Comparison of ENCODE assay signal across 8 cellular contexts in genomic region chr21:42145569-42146250, GRCh38.
DNase-seq lines count a peak whose midpoint lies in the region; ATAC-seq and TF ChIP-seq lines count a peak whose summit lies in the region.

No MANE protein-coding gene starts in this region.

- dilution Hi-C loops in IMR-90 (cut with HindIII; ENCODE audit: low sequenced_read_pairs, unreplicated experiment), result no loop called here

- H3K14ac ChIP-seq in IMR-90 (replicated peaks; ENCODE audit: low read depth, low read length), result no peak overlapping the region

- intact Hi-C loops in IMR-90 (cut with micrococcal nuclease) (loop anchor here (1.0 to 10.0 kb wide), 5 partner anchors 113 to 669 kb away; no protein-coding TSS in a partner anchor), PC-3 (cut with micrococcal nuclease) (loop anchor here (1.0 to 5.0 kb wide), 4 partner anchors 113 to 305 kb away; no protein-coding TSS in a partner anchor), esophagus squamous epithelium (cut with DNase I) (loop anchor here (5.0 kb wide), 1 partner anchor 112 kb away; no protein-coding TSS in a partner anchor)
- intact Hi-C loops in naive thymus-derived CD4-positive, alpha-beta T cell (cut with micrococcal nuclease), result loop anchor here (1.0 to 5.0 kb wide), 9 partner anchors 19 to 382 kb away; no protein-coding TSS in a partner anchor

- peak overlapping the region in 6 of 9 donors; percentile 0 to 56 (median 40) for H3K27ac Mint-ChIP-seq in naive thymus-derived CD4-positive, alpha-beta T cell
- H3K27ac Mint-ChIP-seq in stimulated activated memory B cell treated with anti-CD40 and anti-IgM and Interleukin-4, amounts not matched to agents 10 μg/mL and 1 μg/mL and 100 μg/mL, for 72 hours, result peak overlapping the region; percentile 47

- no peak overlapping the region for H4K5ac ChIP-seq in IMR-90 (ENCODE audit: low read depth, low read length)

- no peak overlapping the region for H3K56ac ChIP-seq in IMR-90 (ENCODE audit: extremely low read depth, insufficient read depth, low read length)

- H2BK5ac ChIP-seq in IMR-90 (ENCODE audit: low read depth, low read length, poor library complexity, severe bottlenecking), result no peak overlapping the region

- 8% methylated on average over 8 of the region's 14 CpGs; no CpG with 5 or more reads in 1 of the 2 experiments for WGBS in IMR-90 (ENCODE audit: extremely low coverage in 2 of 2, insufficient read length in 1 of 2), 2 experiments
- 4 to 30% methylated on average over 8 to 11 of the region's 14 CpGs for WGBS in esophagus squamous epithelium, 2 donors

- no peak overlapping the region for H3K23ac ChIP-seq in IMR-90 (ENCODE audit: low read depth, low read length)

- peaks cover 0 to 4% (median 0%) of the 10 kb centered on the region in 5 donors for H3K27me3 Mint-ChIP-seq in naive thymus-derived CD4-positive, alpha-beta T cell
- H3K27me3 Mint-ChIP-seq in stimulated activated memory B cell treated with anti-CD40 and anti-IgM and Interleukin-4, amounts not matched to agents 10 μg/mL and 1 μg/mL and 100 μg/mL, for 72 hours, result peaks cover 19% of the 10 kb centered on the region

- no peaks in the 10 kb centered on the region for H3K9me1 ChIP-seq in IMR-90 (ENCODE audit: insufficient read depth, low read length)

- peak; percentile 93 for TF ChIP-seq RAD21 in IMR-90 (IDR thresholded peaks at IDR 0.05; ENCODE audit: low read length)

- no peak overlapping the region for H2BK20ac ChIP-seq in IMR-90 (ENCODE audit: low read depth, low read length)

- no peak overlapping the region for H2AK9ac ChIP-seq in IMR-90 (replicated peaks; ENCODE audit: low read depth, low read length, poor library complexity)

- H4K8ac ChIP-seq in IMR-90 (ENCODE audit: low read depth in 2 of 2, low read length in 2 of 2), result no peak overlapping the region

- H3K9ac ChIP-seq in IMR-90 (ENCODE audit: low read depth, low read length) (no peak overlapping the region), PC-3 (ENCODE audit: low read length) (no peak overlapping the region)

- H3K4me1 Mint-ChIP-seq in naive thymus-derived CD4-positive, alpha-beta T cell, result peaks cover 5 to 13% (median 10%) of the 10 kb centered on the region in 7 donors
- peaks cover 12% of the 10 kb centered on the region for H3K4me1 Mint-ChIP-seq in stimulated activated memory B cell treated with anti-CD40 and anti-IgM and Interleukin-4, amounts not matched to agents 10 μg/mL and 1 μg/mL and 100 μg/mL, for 72 hours

- no peaks in the 10 kb centered on the region for H3K36me3 Mint-ChIP-seq in naive thymus-derived CD4-positive, alpha-beta T cell
- no peaks in the 10 kb centered on the region for H3K36me3 Mint-ChIP-seq in stimulated activated memory B cell treated with anti-CD40 and anti-IgM and Interleukin-4, amounts not matched to agents 10 μg/mL and 1 μg/mL and 100 μg/mL, for 72 hours

- no peaks in the 10 kb centered on the region for H3K79me2 ChIP-seq in PC-3 (ENCODE audit: low read length)

- H4K91ac ChIP-seq in IMR-90 (ENCODE audit: insufficient read depth, low read depth, low read length), result no peak overlapping the region

- no peaks in the 10 kb centered on the region for H3K36me3 ChIP-seq in IMR-90 (ENCODE audit: control insufficient read depth, insufficient read depth, low read length)
- H3K36me3 ChIP-seq in PC-3 (ENCODE audit: low read depth, low read length), result no peaks in the 10 kb centered on the region
- H3K36me3 ChIP-seq in esophagus squamous epithelium, result no peaks in the 10 kb centered on the region
- no peaks in the 10 kb centered on the region for H3K36me3 ChIP-seq in naive thymus-derived CD4-positive, alpha-beta T cell (ENCODE audit: control insufficient read depth in 2 of 3, insufficient read depth in 3 of 3, low read length in 3 of 3)

- TF ChIP-seq POLR2A in IMR-90 (IDR thresholded peaks at IDR 0.05; ENCODE audit: low read depth, low read length) (0 out of 2 replicates have a peak, but pooled peaks have one; percentile 29), esophagus squamous epithelium (IDR thresholded peaks at IDR 0.05) (no peak)

- POLR2A ChIA-PET in IMR-90 (lab: Charles Lee; ENCODE audit: unreplicated experiment) (no interaction called here), PC-3 (lab: Charles Lee; ENCODE audit: unreplicated experiment) (interaction anchor here (0.7 kb wide), 1 partner anchor 189 kb away, joined by 3 read pairs; no protein-coding TSS in a partner anchor)
- POLR2A ChIA-PET in naive thymus-derived CD4-positive, alpha-beta T cell (lab: Charles Lee), result interaction anchor here (0.8 to 2.5 kb wide), 3 partner anchors 93 to 123 kb away, joined by 3 to 9 read pairs (median 4); no protein-coding TSS in a partner anchor

- H3K4me2 ChIP-seq in IMR-90 (ENCODE audit: low read depth, low read length) (no peak overlapping the region), PC-3 (ENCODE audit: low read length) (no peak overlapping the region)

- no peaks in the 10 kb centered on the region for H4K20me1 ChIP-seq in IMR-90 (ENCODE audit: insufficient read depth, low read length)
- H4K20me1 ChIP-seq in PC-3 (ENCODE audit: low read length), result no peaks in the 10 kb centered on the region

- H3K9me3 Mint-ChIP-seq in naive thymus-derived CD4-positive, alpha-beta T cell, result no peaks in the 10 kb centered on the region
- no peaks in the 10 kb centered on the region for H3K9me3 Mint-ChIP-seq in stimulated activated memory B cell treated with anti-CD40 and anti-IgM and Interleukin-4, amounts not matched to agents 10 μg/mL and 1 μg/mL and 100 μg/mL, for 72 hours

- H3K4ac ChIP-seq in IMR-90 (ENCODE audit: low read depth, low read length), result no peak overlapping the region

- H2AFZ ChIP-seq in IMR-90 (replicated peaks; ENCODE audit: low read length, poor library complexity) (peak overlapping the region; percentile 66), PC-3 (ENCODE audit: low read length) (no peak overlapping the region)

- H3K27ac ChIP-seq in IMR-90 (ENCODE audit: insufficient read depth, low read length), result no peak overlapping the region
- no peak overlapping the region for H3K27ac ChIP-seq in PC-3 (ENCODE audit: low read length)
- no peak overlapping the region for H3K27ac ChIP-seq in esophagus squamous epithelium
- H3K27ac ChIP-seq in naive thymus-derived CD4-positive, alpha-beta T cell (ENCODE audit: low read depth, low read length), result no peak overlapping the region

- no peaks in the 10 kb centered on the region for H3K79me1 ChIP-seq in IMR-90 (ENCODE audit: low read depth in 1 of 2, low read length in 2 of 2)

- BruUV-seq in IMR-90 (replicated peaks; lab: Mats Ljungman, UMichigan) (no TSS peak), PC-3 (replicated peaks; lab: Mats Ljungman, UMichigan) (no TSS peak)

- H3K18ac ChIP-seq in IMR-90 (ENCODE audit: low read depth, low read length), result no peak overlapping the region

- H3K27me3 ChIP-seq in IMR-90 (ENCODE audit: control insufficient read depth, insufficient read depth, low read length) (peaks cover 34% of the 10 kb centered on the region), PC-3 (ENCODE audit: low read length) (no peaks in the 10 kb centered on the region), esophagus squamous epithelium (peaks cover 0 to 41% (median 0%) of the 10 kb centered on the region in 4 donors)
- H3K27me3 ChIP-seq in naive thymus-derived CD4-positive, alpha-beta T cell (ENCODE audit: control insufficient read depth in 2 of 2, insufficient read depth in 2 of 2, low read length in 2 of 2), result no peaks in the 10 kb centered on the region

- DNase-seq in COR-L47 (lab: John Stamatoyannopoulos, UW), result peak; percentile 58
- peak; percentile 54 for DNase-seq in IMR-90
- DNase-seq in PC-3, result peak; percentile 77
- peak; percentile 68 for DNase-seq in activated T-cell treated with anti-CD3 and anti-CD28 coated beads, Interleukin-2, amount 50 U/mL, for 1 hour
- no peak for DNase-seq in esophagus squamous epithelium (lab: John Stamatoyannopoulos, UW)
- peak; percentile 37 to 81 (median 68) for DNase-seq in naive thymus-derived CD4-positive, alpha-beta T cell

- no peak overlapping the region for H2AK5ac ChIP-seq in IMR-90 (ENCODE audit: low read depth, low read length)

- no peaks in the 10 kb centered on the region for H3F3A ChIP-seq in PC-3 (ENCODE audit: low read length, unreplicated experiment)

- no peaks in the 10 kb centered on the region for H3K9me3 ChIP-seq in IMR-90 (ENCODE audit: control insufficient read depth, insufficient read depth, low read length)
- H3K9me3 ChIP-seq in PC-3 (ENCODE audit: low read length), result no peaks in the 10 kb centered on the region
- H3K9me3 ChIP-seq in esophagus squamous epithelium, result no peaks in the 10 kb centered on the region
- no peaks in the 10 kb centered on the region for H3K9me3 ChIP-seq in naive thymus-derived CD4-positive, alpha-beta T cell (ENCODE audit: control insufficient read depth in 2 of 3, low read length in 3 of 3)

- no peak overlapping the region for H2BK120ac ChIP-seq in IMR-90 (ENCODE audit: low read depth, low read length)

- TF ChIP-seq CTCF in IMR-90 (conservative IDR thresholded peaks at IDR 0.05; ENCODE audit: low read depth, low read length), result peak; percentile 91
- TF ChIP-seq CTCF in PC-3 (conservative IDR thresholded peaks at IDR 0.05; ENCODE audit: low read depth, low read length), result peak; percentile 95
- peak; percentile 89 to 94 (median 93) for TF ChIP-seq CTCF in esophagus squamous epithelium (IDR thresholded peaks at IDR 0.05)

- peak overlapping the region in 2 of 10 donors; percentile 41 to 43 for H3K4me3 Mint-ChIP-seq in naive thymus-derived CD4-positive, alpha-beta T cell
- H3K4me3 Mint-ChIP-seq in stimulated activated memory B cell treated with anti-CD40 and anti-IgM and Interleukin-4, amounts not matched to agents 10 μg/mL and 1 μg/mL and 100 μg/mL, for 72 hours, result no peak overlapping the region

- H3K9me2 ChIP-seq in PC-3 (replicated peaks; ENCODE audit: low read length), result no peaks in the 10 kb centered on the region

- no peaks in the 10 kb centered on the region for H3K4me1 ChIP-seq in IMR-90 (ENCODE audit: control insufficient read depth, insufficient read depth, low read length)
- no peaks in the 10 kb centered on the region for H3K4me1 ChIP-seq in PC-3 (ENCODE audit: insufficient read depth, low read length)
- H3K4me1 ChIP-seq in esophagus squamous epithelium, result peaks cover 0 to 7% (median 3%) of the 10 kb centered on the region in 3 donors
- H3K4me1 ChIP-seq in naive thymus-derived CD4-positive, alpha-beta T cell (ENCODE audit: control insufficient read depth in 2 of 2, insufficient read depth in 2 of 2, low read length in 2 of 2), result peaks cover 3 to 5% of the 10 kb centered on the region in 2 donors

- ATAC-seq in IMR-90 (ENCODE audit: low read depth) (peak; percentile 96), PC-3 (peak; percentile 92), HG03469 (IDR thresholded peaks at IDR 0.05; ENCODE audit: unreplicated experiment) (no peak)
- ATAC-seq in naive thymus-derived CD4-positive, alpha-beta T cell, result peak; percentile 90
- ATAC-seq in stimulated activated memory B cell treated with anti-CD40 and anti-IgM and Interleukin-4, amounts not matched to agents 10 μg/mL and 1 μg/mL and 100 μg/mL, for 72 hours, result peak; percentile 69

- in situ Hi-C loops in IMR-90 (cut with MboI; ENCODE audit: low sequenced_read_pairs), result loop anchor here (10.0 kb wide), 1 partner anchor 429 kb away; no protein-coding TSS in a partner anchor

- CTCF ChIA-PET in IMR-90 (lab: Yijun Ruan, JAX) (interaction anchor here (1.0 to 2.0 kb wide), 3 partner anchors 31 to 686 kb away, joined by 3 to 16 read pairs (median 6); no protein-coding TSS in a partner anchor), PC-3 (lab: Charles Lee) (interaction anchor here (0.6 to 1.8 kb wide), 5 partner anchors 88 to 236 kb away, joined by 3 to 13 read pairs (median 5); no protein-coding TSS in a partner anchor)
- CTCF ChIA-PET in naive thymus-derived CD4-positive, alpha-beta T cell (lab: Charles Lee), result interaction anchor here (0.5 to 5.7 kb wide), 21 partner anchors 9 to 305 kb away, joined by 3 to 108 read pairs (median 4); partner anchors contain the start of gene UBASH3A

- no peak overlapping the region for H2BK15ac ChIP-seq in IMR-90 (ENCODE audit: low read depth, low read length)

- H3K4me3 ChIP-seq in IMR-90 (ENCODE audit: insufficient read depth, low read depth, low read length) (no peak overlapping the region), PC-3 (ENCODE audit: low read length) (no peak overlapping the region), esophagus squamous epithelium (no peak overlapping the region)
- H3K4me3 ChIP-seq in naive thymus-derived CD4-positive, alpha-beta T cell (ENCODE audit: low read length), result no peak overlapping the region
